Comparison of ENCODE assay signal across 1 cellular context in genomic region chr1:3391711-3392110, GRCh38.
TF ChIP-seq lines count a peak whose summit lies in the region.

No MANE protein-coding gene starts in this region.

TF ChIP-seq in H1, 55 proteins besides CTCF, POLR2A, EP300 and RAD21:
- TF ChIP-seq GTF2F1 (IDR thresholded peaks at IDR 0.05; ENCODE audit: borderline replicate concordance, low read depth, low read length) (no peak), BACH1 (IDR thresholded peaks at IDR 0.05; ENCODE audit: low read length) (no peak), POU5F1 (IDR thresholded peaks at IDR 0.05; ENCODE audit: low read depth, low read length) (no peak), NANOG (IDR thresholded peaks at IDR 0.05; ENCODE audit: insufficient read depth, low read depth, low read length, poor library complexity, severe bottlenecking) (no peak), RXRA (IDR thresholded peaks at IDR 0.05; ENCODE audit: insufficient read depth, low read depth, low read length) (no peak), ASH2L (IDR thresholded peaks at IDR 0.05; ENCODE audit: low read length) (no peak), KDM1A (IDR thresholded peaks at IDR 0.05; ENCODE audit: borderline replicate concordance, low read length) (no peak), MAX (IDR thresholded peaks at IDR 0.05) (0 out of 2 replicates have a peak, but pooled peaks have one; percentile 21), HDAC2 (IDR thresholded peaks at IDR 0.05; ENCODE audit: borderline replicate concordance in 1 of 2, low read depth in 2 of 2, low read length in 2 of 2) (no peak), ZNF274 (IDR thresholded peaks at IDR 0.05; ENCODE audit: borderline replicate concordance, extremely low read depth, low read length) (no peak), USF2 (IDR thresholded peaks at IDR 0.05; ENCODE audit: low read length) (no peak), TAF7 (optimal IDR thresholded peaks at IDR 0.05; ENCODE audit: borderline replicate concordance, low read depth, low read length) (no peak), RNF2 (IDR thresholded peaks at IDR 0.05; ENCODE audit: borderline replicate concordance, low read depth, low read length, missing control alignments, poor library complexity, severe bottlenecking) (no peak), E2F6 (IDR thresholded peaks at IDR 0.05) (no peak), SIX5 (IDR thresholded peaks at IDR 0.05; ENCODE audit: low read depth, low read length) (no peak), TAF1 (IDR thresholded peaks at IDR 0.05; ENCODE audit: low read depth, low read length) (no peak), CBX5 (IDR thresholded peaks at IDR 0.05; ENCODE audit: low read depth, low read length) (no peak), EGR1 (IDR thresholded peaks at IDR 0.05; ENCODE audit: borderline replicate concordance, low read depth, low read length) (no peak), CHD2 (IDR thresholded peaks at IDR 0.05; ENCODE audit: low read length) (no peak), RBBP5 (IDR thresholded peaks at IDR 0.05; ENCODE audit: borderline replicate concordance, low read depth, low read length) (no peak), NRF1 (IDR thresholded peaks at IDR 0.05; ENCODE audit: low read depth, low read length) (no peak), CREB1 (IDR thresholded peaks at IDR 0.05) (peak; percentile 52; the same call in 1 of the 2 replicates), SUZ12 (IDR thresholded peaks at IDR 0.05; ENCODE audit: low read length) (peak; percentile 45; the same call in 1 of the 2 replicates), TBP (IDR thresholded peaks at IDR 0.05; ENCODE audit: low read depth, low read length) (no peak)
